Comparison of ENCODE assay signal across 8 cellular contexts in genomic region chr14:24271834-24272263, GRCh38. TPM values are rescaled to one million over a fixed set of nuclear protein-coding genes. Genes with fewer than 3 reads are reported as not detected.
DNase-seq lines count a peak whose midpoint lies in the region; ATAC-seq, FAIRE-seq and TF ChIP-seq lines count a peak whose summit lies in the region.

No MANE protein-coding gene starts in this region.

- TF ChIP-seq CTCF in 22Rv1 (IDR thresholded peaks at IDR 0.05) (no peak), bronchial epithelial cell (IDR thresholded peaks at IDR 0.05; ENCODE audit: insufficient read depth, low read length, severe bottlenecking) (no peak), omental fat pad (IDR thresholded peaks at IDR 0.05) (no peak)

- peak overlapping the region; percentile 91 for H3K9ac ChIP-seq in HUES6 (ENCODE audit: low read length)

- no peaks in the 10 kb centered on the region for H3K9me3 ChIP-seq in HUES6 (ENCODE audit: control insufficient read depth, insufficient read depth, low read depth, low read length)
- H3K9me3 ChIP-seq in mononuclear cell (ENCODE audit: low read depth, low read length): no peaks in the 10 kb centered on the region

- H3K4me1 ChIP-seq in HUES6 (ENCODE audit: control insufficient read depth, insufficient read depth, low read length): peaks cover 11% of the 10 kb centered on the region; the same call in 1 of the 2 replicates
- peaks cover 60% of the 10 kb centered on the region for H3K4me1 ChIP-seq in mononuclear cell (ENCODE audit: insufficient read depth, low read length)

- H3K27ac ChIP-seq in 22Rv1: peak overlapping the region; percentile 91
- H3K27ac ChIP-seq in HUES6 (ENCODE audit: low read depth, low read length): no peak overlapping the region

- H3K4me3 ChIP-seq in HUES6 (ENCODE audit: low read depth, low read length) (peak overlapping the region; percentile 83), bronchial epithelial cell (ENCODE audit: low read depth, low read length) (peak overlapping the region; percentile 82), mononuclear cell (ENCODE audit: low read length) (peak overlapping the region; percentile 92)

- H3K36me3 ChIP-seq in HUES6 (ENCODE audit: control insufficient read depth, insufficient read depth, low read length) (peaks cover 16% of the 10 kb centered on the region), bronchial epithelial cell (ENCODE audit: control insufficient read depth, insufficient read depth, low read length) (peaks cover 22% of the 10 kb centered on the region)

- no peak for FAIRE-seq in bronchial epithelial cell (lab: Jason Lieb, UNC)

- DNase-seq in bronchial epithelial cell (ENCODE audit: low read depth): no peak
- DNase-seq in NCI-H510A treated with DMSO at 0.1 percent for 48 hours (lab: John Stamatoyannopoulos, UW): no peak
- DNase-seq in omental fat pad (ENCODE audit: low spot score): no peak
- no peak for DNase-seq in activated effector memory CD4-positive, alpha-beta T cell treated with Interleukin-2 at 50 U/mL for 16 hours
- no peak for DNase-seq in NCI-H1092 (lab: John Stamatoyannopoulos, UW)

- H3K27me3 ChIP-seq in HUES6 (ENCODE audit: control insufficient read depth, insufficient read depth, low read length) (no peaks in the 10 kb centered on the region), bronchial epithelial cell (ENCODE audit: control insufficient read depth, insufficient read depth, low read length) (no peaks in the 10 kb centered on the region), mononuclear cell (ENCODE audit: insufficient read depth, low read length) (no peaks in the 10 kb centered on the region)

- ATAC-seq in omental fat pad (ENCODE audit: low FRiP score): no peak

RNA-seq across cellular contexts. Expression of gene RABGGTA, which starts 0.5 kb away (rescaled TPM):
- total RNA-seq in bronchial epithelial cell: 32.6 and 58.9 TPM in 2 replicates
- total RNA-seq in mononuclear cell: 25.1 TPM
- 10 to 100 TPM; 20.7 to 30.9 (median 25.0) TPM for total RNA-seq in omental fat pad

RNA-seq across cellular contexts. Expression of gene TGM1, which starts 8.9 kb away (rescaled TPM):
- total RNA-seq in bronchial epithelial cell (88.7 and 382 TPM in 2 replicates), mononuclear cell (4.2 TPM), omental fat pad (100 to 1,000 TPM in 2 of 4 donors, 10 to 100 TPM in 1, 1 to 10 TPM in 1; 2.0 to 114 (median 79.1) TPM)

RNA-seq across cellular contexts. Expression of gene DHRS1, which starts 27.7 kb away (rescaled TPM):
- total RNA-seq in bronchial epithelial cell: 16.6 and 39.6 TPM in 2 replicates
- total RNA-seq in mononuclear cell: 10.4 TPM
- total RNA-seq in omental fat pad: 10 to 100 TPM; 14.3 to 42.5 (median 23.7) TPM

RNA-seq across cellular contexts. Expression of gene NOP9, which starts 27.8 kb away (rescaled TPM):
- total RNA-seq in bronchial epithelial cell (23.2 and 26.1 TPM in 2 replicates), mononuclear cell (11.2 TPM), omental fat pad (10 to 100 TPM; 13.9 to 22.2 (median 17.8) TPM)

RNA-seq across cellular contexts. Expression of gene TINF2, which starts 29.4 kb away (rescaled TPM):
- total RNA-seq in bronchial epithelial cell (48.7 and 91.9 TPM in 2 replicates), mononuclear cell (70.7 TPM), omental fat pad (10 to 100 TPM; 46.1 to 80.1 (median 63.6) TPM)
